In the genomic region with DNA sequence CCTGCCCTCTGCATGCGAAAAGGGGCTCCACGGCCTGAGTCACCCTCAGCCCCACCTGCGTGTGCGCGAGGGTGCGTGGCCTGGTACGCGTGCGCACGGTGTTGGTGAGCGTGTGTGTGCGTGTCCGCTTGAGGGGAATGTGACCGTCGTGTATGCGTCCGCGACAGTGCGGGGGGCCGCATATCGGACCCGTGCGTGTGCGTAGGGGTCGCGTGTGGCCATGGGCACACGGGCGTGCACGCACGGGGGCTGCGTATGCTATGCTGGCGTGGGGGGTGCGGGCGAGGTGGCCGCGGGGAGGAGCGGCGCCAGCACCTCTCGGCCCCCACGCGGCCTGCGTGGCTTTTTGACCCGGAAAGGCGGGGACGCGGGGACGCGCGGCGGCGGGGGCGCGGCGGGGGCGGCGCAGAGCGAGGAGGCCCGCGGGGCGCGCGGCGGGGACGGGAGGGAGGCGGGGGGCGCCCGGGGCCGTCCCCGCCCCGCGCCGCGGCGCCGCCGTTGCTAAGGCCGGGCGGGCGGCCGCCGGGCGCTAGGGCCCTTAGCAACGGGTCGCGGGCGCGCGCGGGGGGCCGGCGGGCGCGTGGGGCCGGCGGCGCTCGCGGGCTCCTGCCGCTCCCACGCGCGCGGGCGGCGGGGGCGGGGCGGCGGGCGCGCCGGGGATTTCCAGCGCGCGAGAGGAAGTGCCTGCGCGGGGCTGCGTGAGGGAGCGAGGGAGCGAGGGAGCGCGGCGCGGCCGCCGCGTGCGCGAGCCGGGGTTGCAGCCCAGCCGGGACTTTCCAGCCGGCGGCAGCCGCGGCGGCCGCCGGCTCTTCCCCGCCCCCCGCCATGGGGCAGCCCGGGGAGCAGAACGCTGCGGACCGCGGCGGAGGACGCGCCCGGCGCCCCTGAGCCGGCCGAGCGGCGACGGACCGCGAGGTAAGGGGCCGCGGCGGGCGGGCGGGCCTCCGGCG, we compare ENCODE assay signal across 8 cellular contexts. TPM values are rescaled to one million over a fixed set of nuclear protein-coding genes. Genes with fewer than 3 reads are reported as not detected.
DNase-seq lines count a peak whose midpoint lies in the region; ATAC-seq and TF ChIP-seq lines count a peak whose summit lies in the region.

A gene with protein sequence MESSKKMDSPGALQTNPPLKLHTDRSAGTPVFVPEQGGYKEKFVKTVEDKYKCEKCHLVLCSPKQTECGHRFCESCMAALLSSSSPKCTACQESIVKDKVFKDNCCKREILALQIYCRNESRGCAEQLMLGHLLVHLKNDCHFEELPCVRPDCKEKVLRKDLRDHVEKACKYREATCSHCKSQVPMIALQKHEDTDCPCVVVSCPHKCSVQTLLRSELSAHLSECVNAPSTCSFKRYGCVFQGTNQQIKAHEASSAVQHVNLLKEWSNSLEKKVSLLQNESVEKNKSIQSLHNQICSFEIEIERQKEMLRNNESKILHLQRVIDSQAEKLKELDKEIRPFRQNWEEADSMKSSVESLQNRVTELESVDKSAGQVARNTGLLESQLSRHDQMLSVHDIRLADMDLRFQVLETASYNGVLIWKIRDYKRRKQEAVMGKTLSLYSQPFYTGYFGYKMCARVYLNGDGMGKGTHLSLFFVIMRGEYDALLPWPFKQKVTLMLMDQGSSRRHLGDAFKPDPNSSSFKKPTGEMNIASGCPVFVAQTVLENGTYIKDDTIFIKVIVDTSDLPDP (plus strand): TSS at position 689 of the 950 bp plus-strand sequence. CDS start 92,753 bp downstream, outside the sequence.

- H3K36me3 Mint-ChIP-seq in activated naive CD4-positive, alpha-beta T cell treated with anti-CD3 and anti-CD28 coated beads, Interleukin-2, amount 10 ng/mL, durations not matched to agents 7 days and 5 days, result peaks cover 25% of the 10 kb centered on the region

- H3K36me3 ChIP-seq in SJSA1, result peaks cover 13% of the 10 kb centered on the region

- H3K27me3 ChIP-seq in AG04450 (ENCODE audit: control insufficient read depth, insufficient read depth, low read length), result no peaks in the 10 kb centered on the region
- no peaks in the 10 kb centered on the region for H3K27me3 ChIP-seq in SJSA1 (replicated peaks)

- peak within 1 kb of the TSS; percentile 84 for H3K27ac Mint-ChIP-seq in activated naive CD4-positive, alpha-beta T cell treated with anti-CD3 and anti-CD28 coated beads, Interleukin-2, amount 10 ng/mL, durations not matched to agents 7 days and 5 days

- H3K4me3 ChIP-seq in AG04450 (ENCODE audit: low read depth, low read length) (peak within 1 kb of the TSS; percentile 80), SJSA1 (peak within 1 kb of the TSS; percentile 98)

- POLR2A ChIA-PET in AG04450 (lab: Yijun Ruan, JAX), result no interaction called here

- peaks cover 57% of the 10 kb centered on the region for H3K4me1 Mint-ChIP-seq in activated naive CD4-positive, alpha-beta T cell treated with anti-CD3 and anti-CD28 coated beads, Interleukin-2, amount 10 ng/mL, durations not matched to agents 7 days and 5 days

- H3K9me3 Mint-ChIP-seq in activated naive CD4-positive, alpha-beta T cell treated with anti-CD3 and anti-CD28 coated beads, Interleukin-2, amount 10 ng/mL, durations not matched to agents 7 days and 5 days, result no peaks in the 10 kb centered on the region

- CTCF ChIA-PET in AG04450 (lab: Charles Lee), result interaction anchor here (0.9 kb wide), 1 partner anchor 82 kb away, joined by 3 read pairs; no protein-coding TSS in a partner anchor
- CTCF ChIA-PET in activated naive CD4-positive, alpha-beta T cell treated with anti-CD3 and anti-CD28 coated beads, Interleukin-2, amount 10 ng/mL, durations not matched to agents 7 days and 5 days (lab: Charles Lee), result interaction anchor here (0.9 kb wide), 1 partner anchor 33 kb away, joined by 3 read pairs; no protein-coding TSS in a partner anchor

- no peak for DNase-seq in AG04450 (ENCODE audit: low read depth, low spot score)
- DNase-seq in SJSA1 (ENCODE audit: low read depth in 1 of 2, low spot score in 2 of 2), result peak; percentile 23 to 76
- DNase-seq in activated naive CD4-positive, alpha-beta T cell treated with anti-CD3 and anti-CD28 coated beads, Interleukin-2, amount 10 ng/mL, durations not matched to agents 7 days and 5 days, result peak; percentile 88
- peak; percentile 95 for DNase-seq in germinal center (ENCODE audit: low spot score)
- no peak for DNase-seq in omental fat pad (ENCODE audit: low spot score)

- H3K27ac ChIP-seq in AG04450 (ENCODE audit: low read depth, low read length), result peak within 1 kb of the TSS; percentile 80
- H3K27ac ChIP-seq in SJSA1, result peak within 1 kb of the TSS; percentile 93
- H3K27ac ChIP-seq in temporal lobe (ENCODE audit: low read depth, low read length), result peak within 1 kb of the TSS; percentile 82

- TF ChIP-seq CTCF in AG04450 (IDR thresholded peaks at IDR 0.05; ENCODE audit: low read depth, low read length) (no peak), omental fat pad (IDR thresholded peaks at IDR 0.05) (no peak)

- H3K27me3 Mint-ChIP-seq in activated naive CD4-positive, alpha-beta T cell treated with anti-CD3 and anti-CD28 coated beads, Interleukin-2, amount 10 ng/mL, durations not matched to agents 7 days and 5 days, result no peaks in the 10 kb centered on the region

- H3K4me3 Mint-ChIP-seq in activated naive CD4-positive, alpha-beta T cell treated with anti-CD3 and anti-CD28 coated beads, Interleukin-2, amount 10 ng/mL, durations not matched to agents 7 days and 5 days, result peak within 1 kb of the TSS; percentile 87

- peak; percentile 51 for ATAC-seq in GM18907 (IDR thresholded peaks at IDR 0.05; ENCODE audit: unreplicated experiment)
- ATAC-seq in HG03280 (IDR thresholded peaks at IDR 0.05; ENCODE audit: unreplicated experiment), result peak; percentile 54
- ATAC-seq in omental fat pad (ENCODE audit: low FRiP score), result peak; percentile 78

- H3K9me3 ChIP-seq in AG04450 (ENCODE audit: control insufficient read depth, insufficient read depth, low read length) (no peaks in the 10 kb centered on the region), SJSA1 (replicated peaks) (peaks cover 2% of the 10 kb centered on the region; the same call in 1 of the 2 replicates)

- H3K4me1 ChIP-seq in SJSA1 (replicated peaks), result peaks cover 30% of the 10 kb centered on the region

RNA-seq across cellular contexts. Expression of the gene that starts here (rescaled TPM):
- 24.9 and 25.3 TPM in 2 replicates for polyA plus RNA-seq in AG04450 (2011; rRNA removed)
- 34.8 and 43.2 TPM in 2 replicates for polyA minus RNA-seq in AG04450 (2011; rRNA and poly(A)+ RNA removed)
- 19.0 and 24.2 TPM in 2 replicates for total RNA-seq in SJSA1 (2014; rRNA removed; shearing (Covaris generic))
- total RNA-seq in omental fat pad (10 to 100 TPM; 12.6 to 44.9 (median 28.1) TPM), temporal lobe (11.1 TPM)

Comparison
In these comparisons a context has a peak if more than half of its experiments do, and no peak if none do; other contexts are left out.
1. DNase-seq: peak in SJSA1 (2 of 2), activated naive CD4-positive, alpha-beta T cell treated with anti-CD3 and anti-CD28 coated beads, Interleukin-2, amount 10 ng/mL, durations not matched to agents 7 days and 5 days (single experiment) and germinal center (single experiment); none in AG04450 (single experiment) and omental fat pad (single experiment).
2. Peak in every context shown above with its lines, with median percentiles within 50 percentile points of each other: H3K27ac ChIP-seq and ATAC-seq.